In the genomic region with DNA sequence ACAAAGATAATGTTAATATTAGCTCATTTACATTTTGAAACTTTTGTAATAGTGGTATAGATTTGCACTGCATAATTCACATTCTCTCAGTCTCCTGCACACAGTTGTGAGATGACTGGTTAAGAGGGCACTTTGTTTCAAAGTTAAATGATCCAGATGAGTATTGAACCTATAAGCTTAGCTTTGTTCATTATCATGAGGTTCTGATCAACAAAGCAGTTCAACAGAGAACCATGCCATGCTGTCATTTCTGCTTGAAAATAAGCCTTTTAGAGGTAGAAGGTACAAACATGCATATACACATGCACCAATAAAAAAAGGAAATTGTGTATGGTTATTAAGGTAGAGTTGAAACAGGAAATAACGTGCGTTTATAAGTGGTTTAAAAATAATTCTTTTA, we compare ENCODE assay signal across 1 cellular context.
TF ChIP-seq lines count a peak whose summit lies in the region.

No MANE protein-coding gene starts in this region.

TF ChIP-seq in SK-N-SH, 30 proteins besides CTCF, POLR2A, EP300 and RAD21:
- no peak for TF ChIP-seq GABPA (IDR thresholded peaks at IDR 0.05; ENCODE audit: low read depth)
- no peak for TF ChIP-seq TEAD4 (IDR thresholded peaks at IDR 0.05; ENCODE audit: borderline replicate concordance, insufficient read depth)
- TF ChIP-seq POLR2AphosphoS5 (IDR thresholded peaks at IDR 0.05; ENCODE audit: low read depth, low read length): no peak
- no peak for TF ChIP-seq FOXM1 (IDR thresholded peaks at IDR 0.05; ENCODE audit: low read depth)
- TF ChIP-seq, protein P1, sequence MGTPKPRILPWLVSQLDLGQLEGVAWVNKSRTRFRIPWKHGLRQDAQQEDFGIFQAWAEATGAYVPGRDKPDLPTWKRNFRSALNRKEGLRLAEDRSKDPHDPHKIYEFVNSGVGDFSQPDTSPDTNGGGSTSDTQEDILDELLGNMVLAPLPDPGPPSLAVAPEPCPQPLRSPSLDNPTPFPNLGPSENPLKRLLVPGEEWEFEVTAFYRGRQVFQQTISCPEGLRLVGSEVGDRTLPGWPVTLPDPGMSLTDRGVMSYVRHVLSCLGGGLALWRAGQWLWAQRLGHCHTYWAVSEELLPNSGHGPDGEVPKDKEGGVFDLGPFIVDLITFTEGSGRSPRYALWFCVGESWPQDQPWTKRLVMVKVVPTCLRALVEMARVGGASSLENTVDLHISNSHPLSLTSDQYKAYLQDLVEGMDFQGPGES (IDR thresholded peaks at IDR 0.05; ENCODE audit: low read depth, low read length): no peak
- no peak for TF ChIP-seq JUND (IDR thresholded peaks at IDR 0.05)
- TF ChIP-seq, protein P2, sequence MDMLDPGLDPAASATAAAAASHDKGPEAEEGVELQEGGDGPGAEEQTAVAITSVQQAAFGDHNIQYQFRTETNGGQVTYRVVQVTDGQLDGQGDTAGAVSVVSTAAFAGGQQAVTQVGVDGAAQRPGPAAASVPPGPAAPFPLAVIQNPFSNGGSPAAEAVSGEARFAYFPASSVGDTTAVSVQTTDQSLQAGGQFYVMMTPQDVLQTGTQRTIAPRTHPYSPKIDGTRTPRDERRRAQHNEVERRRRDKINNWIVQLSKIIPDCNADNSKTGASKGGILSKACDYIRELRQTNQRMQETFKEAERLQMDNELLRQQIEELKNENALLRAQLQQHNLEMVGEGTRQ (IDR thresholded peaks at IDR 0.05; ENCODE audit: borderline replicate concordance, low read depth, low read length): no peak
- no peak for TF ChIP-seq FOSL2 (IDR thresholded peaks at IDR 0.05; ENCODE audit: borderline replicate concordance, low read depth)
- no peak for TF ChIP-seq EZH2phosphoT487 (IDR thresholded peaks at IDR 0.05; ENCODE audit: borderline replicate concordance, low read depth)
- no peak for TF ChIP-seq SMC3 (IDR thresholded peaks at IDR 0.05; ENCODE audit: low read depth, low read length)
- no peak for TF ChIP-seq GATA2 (CRISPR knock-in tag; IDR thresholded peaks at IDR 0.05)
- TF ChIP-seq TCF12 (IDR thresholded peaks at IDR 0.05): no peak
- TF ChIP-seq ELF1 (IDR thresholded peaks at IDR 0.05): no peak
